ENCODE assay signal across 8 cellular contexts in genomic region chr5:36878421-36879088, GRCh38. TPM values are rescaled to one million over a fixed set of nuclear protein-coding genes. Genes with fewer than 3 reads are reported as not detected.
DNase-seq lines count a peak whose midpoint lies in the region; FAIRE-seq and TF ChIP-seq lines count a peak whose summit lies in the region.

No MANE protein-coding gene starts in this region.

- H3K79me2 ChIP-seq in ACC112 (ENCODE audit: control insufficient read depth, insufficient read depth, low read length, unreplicated experiment) = peaks cover 94% of the 10 kb centered on the region
- peaks cover 98% of the 10 kb centered on the region for H3K79me2 ChIP-seq in OCI-LY3 (ENCODE audit: low read length)

- no peak overlapping the region for H3K4ac ChIP-seq in mesenchymal stem cell (ENCODE audit: low read depth in 1 of 2, low read length in 2 of 2)

- no peak overlapping the region for H2AK5ac ChIP-seq in mesenchymal stem cell (ENCODE audit: low read length, severe bottlenecking)

- no peaks in the 10 kb centered on the region for H3K27me3 ChIP-seq in ACC112 (ENCODE audit: insufficient read depth, low read length)
- no peaks in the 10 kb centered on the region for H3K27me3 ChIP-seq in OCI-LY3 (ENCODE audit: low read depth, low read length)
- no peaks in the 10 kb centered on the region for H3K27me3 ChIP-seq in colonic mucosa
- H3K27me3 ChIP-seq in mesenchymal stem cell (ENCODE audit: control insufficient read depth in 1 of 2, insufficient read depth in 1 of 2, low read length in 2 of 2) = no peaks in the 10 kb centered on the region

- TF ChIP-seq CTCF in GM12875 (IDR thresholded peaks at IDR 0.05; ENCODE audit: borderline replicate concordance, insufficient read depth, low read depth, low read length) (no peak), OCI-LY3 (IDR thresholded peaks at IDR 0.05; ENCODE audit: low read depth, low read length) (no peak), colonic mucosa (IDR thresholded peaks at IDR 0.05) (no peak)

- no peak overlapping the region for H2AFZ ChIP-seq in ACC112 (ENCODE audit: low read length, unreplicated experiment)
- no peak overlapping the region for H2AFZ ChIP-seq in OCI-LY3 (ENCODE audit: low read depth, low read length)
- no peak overlapping the region for H2AFZ ChIP-seq in mesenchymal stem cell (ENCODE audit: low read depth, low read length)

- no peak overlapping the region for H2BK12ac ChIP-seq in mesenchymal stem cell (ENCODE audit: low read length in 2 of 2)

- H3K9me3 ChIP-seq in OCI-LY3 (ENCODE audit: insufficient read depth, low read length) = no peaks in the 10 kb centered on the region
- H3K9me3 ChIP-seq in colonic mucosa = no peaks in the 10 kb centered on the region
- H3K9me3 ChIP-seq in mesenchymal stem cell (ENCODE audit: control insufficient read depth, low read length) = no peaks in the 10 kb centered on the region

- WGBS in mesenchymal stem cell = 1% methylated on average over 14 of the region's 15 CpGs

- H2BK120ac ChIP-seq in mesenchymal stem cell (ENCODE audit: low read depth, low read length) = no peak overlapping the region

- H3K14ac ChIP-seq in mesenchymal stem cell (ENCODE audit: low read length in 2 of 2) = no peak overlapping the region

- no peak for FAIRE-seq in urothelium cell line (lab: Jason Lieb, UNC)

- H3K4me1 ChIP-seq in ACC112 (ENCODE audit: control insufficient read depth, insufficient read depth, low read length, unreplicated experiment) (peaks cover 22% of the 10 kb centered on the region), OCI-LY3 (ENCODE audit: low read length) (peaks cover 53% of the 10 kb centered on the region), colonic mucosa (peaks cover 6% of the 10 kb centered on the region), mesenchymal stem cell (ENCODE audit: control insufficient read depth, insufficient read depth, low read depth, low read length) (no peaks in the 10 kb centered on the region)

- DNase-seq in colonic mucosa (peak; percentile 45), mesenchymal stem cell (peak; percentile 62), urothelium cell line (ENCODE audit: low spot score) (peak; percentile 54), NOMO-1 (lab: John Stamatoyannopoulos, UW; ENCODE audit: unreplicated experiment in 2 of 2) (no peak)
- DNase-seq in activated effector memory CD4-positive, alpha-beta T cell treated with Interleukin-2 at 50 U/mL for 16 hours = no peak

- H3K36me3 ChIP-seq in ACC112 (ENCODE audit: insufficient read depth, low read length) = no peaks in the 10 kb centered on the region
- no peaks in the 10 kb centered on the region for H3K36me3 ChIP-seq in OCI-LY3 (replicated peaks; ENCODE audit: low read depth, low read length)
- no peaks in the 10 kb centered on the region for H3K36me3 ChIP-seq in colonic mucosa
- no peaks in the 10 kb centered on the region for H3K36me3 ChIP-seq in mesenchymal stem cell (ENCODE audit: control insufficient read depth in 1 of 2, insufficient read depth in 2 of 2, low read depth in 1 of 2, low read length in 2 of 2)

- H3K9ac ChIP-seq in OCI-LY3 (ENCODE audit: low read length) (peak overlapping the region; percentile 98), colonic mucosa (ENCODE audit: low read depth in 2 of 2, low read length in 2 of 2) (peak overlapping the region in 1 of 2 donors; percentile 90), mesenchymal stem cell (ENCODE audit: low read length) (peak overlapping the region; percentile 93)

- no peak overlapping the region for H2BK5ac ChIP-seq in mesenchymal stem cell (ENCODE audit: low read depth, low read length, poor library complexity, severe bottlenecking)

- no peak overlapping the region for H3K23ac ChIP-seq in mesenchymal stem cell (ENCODE audit: low read length in 2 of 2)

- H3K4me3 ChIP-seq in ACC112 (ENCODE audit: low read depth, low read length) (peak overlapping the region; percentile 88), GM12875 (ENCODE audit: low read depth, low read length) (peak overlapping the region; percentile 97), OCI-LY3 (ENCODE audit: low read length) (peak overlapping the region; percentile 98), colonic mucosa (peak overlapping the region; percentile 75), mesenchymal stem cell (ENCODE audit: insufficient read depth in 1 of 2, low read depth in 1 of 2, low read length in 2 of 2) (peak overlapping the region; percentile 50 to 89)

- no peak overlapping the region for H2BK15ac ChIP-seq in mesenchymal stem cell (ENCODE audit: low read depth, poor library complexity, severe bottlenecking)

- H3K18ac ChIP-seq in mesenchymal stem cell (ENCODE audit: low read depth in 1 of 2, low read length in 2 of 2) = peak overlapping the region in 1 of 2 experiments; percentile 5

- no peaks in the 10 kb centered on the region for H3K79me1 ChIP-seq in mesenchymal stem cell (replicated peaks; ENCODE audit: low read length, poor library complexity, severe bottlenecking)

- H3K4me2 ChIP-seq in OCI-LY3 (ENCODE audit: low read length) = peak overlapping the region; percentile 74
- peak overlapping the region; percentile 65 for H3K4me2 ChIP-seq in mesenchymal stem cell (ENCODE audit: low read length, poor library complexity, severe bottlenecking)

- peaks cover 65% of the 10 kb centered on the region for H4K20me1 ChIP-seq in OCI-LY3 (ENCODE audit: insufficient read depth, low read length)

- no peak overlapping the region for H4K8ac ChIP-seq in mesenchymal stem cell (ENCODE audit: low read length)

- H3K27ac ChIP-seq in ACC112 (ENCODE audit: low read depth, low read length) = peak overlapping the region; percentile 85
- no peak overlapping the region for H3K27ac ChIP-seq in OCI-LY3 (ENCODE audit: low read length)
- peak overlapping the region; percentile 94 for H3K27ac ChIP-seq in colonic mucosa
- H3K27ac ChIP-seq in mesenchymal stem cell (ENCODE audit: low read length, poor library complexity, severe bottlenecking) = no peak overlapping the region

- intact Hi-C loops in colonic mucosa (cut with DNase I) = no loop called here

- no peak overlapping the region for H4K91ac ChIP-seq in mesenchymal stem cell (ENCODE audit: low read length)

RNA-seq across cellular contexts. Expression of gene NIPBL, which starts 2.0 kb away (rescaled TPM):
- 10 to 100 TPM; 47.6 to 59.2 TPM for total RNA-seq in colonic mucosa
- polyA plus RNA-seq in mesenchymal stem cell (2013, experiment 1 of 2) = 17.2 TPM
- 15.4 TPM for polyA plus RNA-seq in mesenchymal stem cell (2013, experiment 2 of 2)

Comparison
In these comparisons a context has a peak if more than half of its experiments do, and no peak if none do; other contexts are left out.
1. H3K27ac ChIP-seq: peak in ACC112 (single experiment) and colonic mucosa (single experiment); none in OCI-LY3 (single experiment) and mesenchymal stem cell (single experiment).
2. DNase-seq: peak in colonic mucosa (single experiment), mesenchymal stem cell (single experiment) and urothelium cell line (single experiment); none in NOMO-1 (0 of 2) and activated effector memory CD4-positive, alpha-beta T cell treated with Interleukin-2 at 50 U/mL for 16 hours (single experiment).
3. Peak in every context shown above with its lines, with median percentiles within 50 percentile points of each other: H3K4me3 ChIP-seq.